Comparison of ENCODE assay signal across 20 cellular contexts in the genomic region with DNA sequence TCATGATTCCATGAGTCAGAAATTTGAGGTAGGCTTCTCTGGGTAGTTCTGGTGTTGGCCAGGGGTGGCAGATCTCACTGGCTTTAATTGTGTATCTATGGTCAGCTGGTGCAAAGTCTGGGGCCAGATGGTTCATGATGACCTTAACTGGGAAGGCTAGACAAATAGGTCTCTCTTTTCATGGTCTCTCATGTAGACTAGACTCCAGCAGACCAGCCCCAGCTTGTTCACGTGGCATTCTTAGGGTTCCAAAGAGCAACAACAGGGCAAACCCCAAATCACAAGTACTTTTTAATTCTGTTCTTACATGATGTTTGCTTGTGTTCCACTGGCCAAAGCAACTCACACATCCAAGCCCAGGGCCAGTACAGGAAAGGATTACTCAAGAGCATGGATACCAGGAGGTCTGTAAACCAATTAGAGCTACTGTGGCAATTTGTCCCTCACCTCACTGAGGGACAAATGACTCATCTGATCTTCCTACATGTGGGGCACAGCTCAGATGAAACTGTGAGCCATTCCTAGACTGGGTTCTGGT.
A peak's percentile ranks its signal among the peaks of the same experiment; 100 is the strongest.
DNase-seq lines count a peak whose midpoint lies in the region; ATAC-seq and TF ChIP-seq lines count a peak whose summit lies in the region.
"Had no signal": no experiment of that assay in that cellular context is flagged by ENCODE, and none has a peak within 500 bp of the region (broad histone marks: within the 10 kb centered on the region; RNA-seq: fewer than 3 reads in every experiment).

No MANE protein-coding gene starts in this region.

- no peaks in the 10 kb centered on the region for H3K9me3 Mint-ChIP-seq in activated CD8-positive, alpha-beta T cell treated with anti-CD3 and anti-CD28 coated beads for 36 hours
- H3K9me3 Mint-ChIP-seq in activated CD8-positive, alpha-beta T cell treated with anti-CD3 and anti-CD28 coated beads, Interleukin-2, amount 10 ng/mL, durations not matched to agents 7 days and 5 days (ENCODE audit: insufficient read depth): no peaks in the 10 kb centered on the region
- no peaks in the 10 kb centered on the region for H3K9me3 Mint-ChIP-seq in HFFc6
- H3K9me3 Mint-ChIP-seq: T-helper 1 cell treated with Interleukin-12 subunit alpha and Interleukin-12 subunit beta and Interleukin-4 antibody, amounts not matched to agents 30 μg/mL and 1 μg/mL, for 36 hours had no signal

- no peak overlapping the region for H3K4me3 Mint-ChIP-seq in activated CD8-positive, alpha-beta T cell treated with anti-CD3 and anti-CD28 coated beads for 36 hours
- no peak overlapping the region for H3K4me3 Mint-ChIP-seq in activated CD8-positive, alpha-beta T cell treated with anti-CD3 and anti-CD28 coated beads, Interleukin-2, amount 10 ng/mL, durations not matched to agents 7 days and 5 days
- no peak overlapping the region for H3K4me3 Mint-ChIP-seq in HFFc6
- H3K4me3 Mint-ChIP-seq: T-helper 1 cell treated with Interleukin-12 subunit alpha and Interleukin-12 subunit beta and Interleukin-4 antibody, amounts not matched to agents 30 μg/mL and 1 μg/mL, for 36 hours had no signal

- POLR2A ChIA-PET in activated CD8-positive, alpha-beta T cell treated with anti-CD3 and anti-CD28 coated beads for 36 hours (lab: Charles Lee): no interaction called here
- POLR2A ChIA-PET in activated CD8-positive, alpha-beta T cell treated with anti-CD3 and anti-CD28 coated beads, Interleukin-2, amount 10 ng/mL, durations not matched to agents 7 days and 5 days (lab: Charles Lee): no interaction called here

- no peak for TF ChIP-seq CTCF in activated CD8-positive, alpha-beta T cell treated with anti-CD3 and anti-CD28 coated beads for 36 hours (IDR thresholded peaks at IDR 0.05)
- TF ChIP-seq CTCF in HFFc6 (IDR thresholded peaks at IDR 0.05) (0 out of 2 replicates have a peak, but pooled peaks have one; percentile 28), epithelial cell of esophagus (IDR thresholded peaks at IDR 0.05; ENCODE audit: insufficient read depth, low read depth, low read length, missing control alignments) (peak; percentile 14)

- H3K27me3 Mint-ChIP-seq in activated CD8-positive, alpha-beta T cell treated with anti-CD3 and anti-CD28 coated beads for 36 hours: peaks cover 11% of the 10 kb centered on the region
- peaks cover 18% of the 10 kb centered on the region for H3K27me3 Mint-ChIP-seq in activated CD8-positive, alpha-beta T cell treated with anti-CD3 and anti-CD28 coated beads, Interleukin-2, amount 10 ng/mL, durations not matched to agents 7 days and 5 days (ENCODE audit: low read depth)
- H3K27me3 Mint-ChIP-seq in HFFc6 (ENCODE audit: insufficient read depth): no peaks in the 10 kb centered on the region; the same call in 1 of the 2 replicates

- DNase-seq in activated CD8-positive, alpha-beta T cell treated with anti-CD3 and anti-CD28 coated beads for 36 hours: peak; percentile 20
- DNase-seq in activated CD8-positive, alpha-beta T cell treated with anti-CD3 and anti-CD28 coated beads, Interleukin-2, amount 10 ng/mL, durations not matched to agents 7 days and 5 days: no peak
- peak; percentile 34 for DNase-seq in HFFc6
- peak; percentile 39 for DNase-seq in epithelial cell of esophagus (ENCODE audit: low read depth)
- DNase-seq in myocyte (ENCODE audit: low read depth): peak; percentile 19
- no peak for DNase-seq in NCI-H1436 (lab: John Stamatoyannopoulos, UW)
- DNase-seq: activated CD4-positive, CD25-positive, alpha-beta regulatory T cell treated with anti-CD3 and anti-CD28 coated beads, Interleukin-2, amount 50 U/mL, for 72 hours; anterior cingulate cortex; COR-L47; cortex of kidney; hippocampal formation; left colon; NCI-H1436 treated with DMSO at 0.1 percent for 48 hours; NCI-H2227 treated with DMSO at 0.1 percent for 48 hours; ovary; Right ventricle myocardium superior had no signal

- H3K27ac Mint-ChIP-seq in activated CD8-positive, alpha-beta T cell treated with anti-CD3 and anti-CD28 coated beads for 36 hours: no peak overlapping the region
- no peak overlapping the region for H3K27ac Mint-ChIP-seq in activated CD8-positive, alpha-beta T cell treated with anti-CD3 and anti-CD28 coated beads, Interleukin-2, amount 10 ng/mL, durations not matched to agents 7 days and 5 days
- H3K27ac Mint-ChIP-seq in HFFc6: no peak overlapping the region
- H3K27ac Mint-ChIP-seq: T-helper 1 cell treated with Interleukin-12 subunit alpha and Interleukin-12 subunit beta and Interleukin-4 antibody, amounts not matched to agents 30 μg/mL and 1 μg/mL, for 36 hours had no signal

- intact Hi-C loops in activated CD8-positive, alpha-beta T cell treated with anti-CD3 and anti-CD28 coated beads for 36 hours (cut with micrococcal nuclease): no loop called here

- peak; percentile 80 for ATAC-seq in activated CD8-positive, alpha-beta T cell treated with anti-CD3 and anti-CD28 coated beads for 36 hours
- ATAC-seq in activated CD8-positive, alpha-beta T cell treated with anti-CD3 and anti-CD28 coated beads, Interleukin-2, amount 10 ng/mL, durations not matched to agents 7 days and 5 days: no peak
- ATAC-seq in GM18858 (IDR thresholded peaks at IDR 0.05; ENCODE audit: unreplicated experiment) (no peak), GM21515 (IDR thresholded peaks at IDR 0.05; ENCODE audit: unreplicated experiment) (no peak)
- ATAC-seq: left colon had no signal

- H3K4me1 Mint-ChIP-seq in activated CD8-positive, alpha-beta T cell treated with anti-CD3 and anti-CD28 coated beads for 36 hours (ENCODE audit: low read depth): peaks cover 6% of the 10 kb centered on the region
- H3K4me1 Mint-ChIP-seq in activated CD8-positive, alpha-beta T cell treated with anti-CD3 and anti-CD28 coated beads, Interleukin-2, amount 10 ng/mL, durations not matched to agents 7 days and 5 days (ENCODE audit: low read depth): no peaks in the 10 kb centered on the region
- H3K4me1 Mint-ChIP-seq in HFFc6 (ENCODE audit: low read depth): peaks cover 31% of the 10 kb centered on the region

- H3K36me3 Mint-ChIP-seq in activated CD8-positive, alpha-beta T cell treated with anti-CD3 and anti-CD28 coated beads for 36 hours (ENCODE audit: low read depth): no peaks in the 10 kb centered on the region
- H3K36me3 Mint-ChIP-seq in activated CD8-positive, alpha-beta T cell treated with anti-CD3 and anti-CD28 coated beads, Interleukin-2, amount 10 ng/mL, durations not matched to agents 7 days and 5 days (ENCODE audit: low read depth): no peaks in the 10 kb centered on the region
- H3K36me3 Mint-ChIP-seq in HFFc6 (ENCODE audit: low read depth): no peaks in the 10 kb centered on the region

- no peak overlapping the region for H3K4me3 ChIP-seq in epithelial cell of esophagus (ENCODE audit: low read length)
- H3K4me3 ChIP-seq: ovary, spleen had no signal

- CTCF ChIA-PET in activated CD8-positive, alpha-beta T cell treated with anti-CD3 and anti-CD28 coated beads for 36 hours (lab: Charles Lee): interaction anchor here (0.7 to 1.9 kb wide), 4 partner anchors 10 to 211 kb away, joined by 3 to 12 read pairs (median 5); no protein-coding TSS in a partner anchor
- CTCF ChIA-PET in activated CD8-positive, alpha-beta T cell treated with anti-CD3 and anti-CD28 coated beads, Interleukin-2, amount 10 ng/mL, durations not matched to agents 7 days and 5 days (lab: Charles Lee): interaction anchor here (0.9 to 1.0 kb wide), 2 partner anchors 9 to 10 kb away, joined by 3 to 6 read pairs; no protein-coding TSS in a partner anchor

Comparison
In these comparisons a context has a peak if more than half of its experiments do, and no peak if none do; other contexts are left out.
1. DNase-seq: peak in activated CD8-positive, alpha-beta T cell treated with anti-CD3 and anti-CD28 coated beads for 36 hours (single experiment), HFFc6 (single experiment), epithelial cell of esophagus (single experiment) and myocyte (single experiment); none in activated CD8-positive, alpha-beta T cell treated with anti-CD3 and anti-CD28 coated beads, Interleukin-2, amount 10 ng/mL, durations not matched to agents 7 days and 5 days (single experiment) and NCI-H1436 (single experiment).